1 cellular context compared by ENCODE assay signal in genomic region chr3:32552013-32552412, GRCh38.
TF ChIP-seq lines count a peak whose summit lies in the region.

No MANE protein-coding gene starts in this region.

TF ChIP-seq in GM12878, 131 proteins besides CTCF, POLR2A, EP300 and RAD21:
- TF ChIP-seq TCF7 (IDR thresholded peaks at IDR 0.05; ENCODE audit: borderline replicate concordance) = no peak
- TF ChIP-seq ZNF24 (IDR thresholded peaks at IDR 0.05) = peak; percentile 79
- TF ChIP-seq IRF3 (IDR thresholded peaks at IDR 0.05) = no peak
